13 cellular contexts compared by ENCODE assay signal in the genomic region with DNA sequence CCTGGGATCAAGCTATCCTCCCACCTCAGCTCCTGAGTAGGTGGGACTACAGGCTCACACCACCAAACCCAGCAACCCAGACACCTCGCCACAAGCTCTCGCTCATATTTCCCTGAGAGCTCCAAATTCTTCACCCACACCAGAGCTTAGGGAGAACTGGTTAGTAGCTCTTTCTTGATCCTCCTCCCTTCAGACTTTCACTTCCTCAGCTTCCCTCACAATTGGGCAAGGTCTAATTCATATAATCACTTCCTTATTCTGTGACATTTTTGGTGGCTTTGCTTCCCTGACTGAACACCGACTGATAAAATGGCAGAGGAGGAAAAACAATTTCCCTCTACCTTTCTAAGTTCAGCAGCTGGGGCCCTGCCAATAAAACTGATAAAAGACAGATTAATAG.
DNase-seq lines count a peak whose midpoint lies in the region; ATAC-seq lines count a peak whose summit lies in the region.
"Had no signal": no experiment of that assay in that cellular context is flagged by ENCODE, and none has a peak within 500 bp of the region (broad histone marks: within the 10 kb centered on the region; RNA-seq: fewer than 3 reads in every experiment).

No MANE protein-coding gene starts in this region.

- H3K4me3 ChIP-seq in effector memory CD4-positive, alpha-beta T cell (ENCODE audit: insufficient read depth, low read depth, low read length, poor library complexity, severe bottlenecking): no peak overlapping the region
- H3K4me3 ChIP-seq: breast epithelium, uterus had no signal

- no peak overlapping the region for H3K27ac ChIP-seq in effector memory CD4-positive, alpha-beta T cell (ENCODE audit: insufficient read depth, low read length, poor library complexity, severe bottlenecking)
- H3K27ac ChIP-seq: breast epithelium, KMS-11, uterus had no signal

- H3K36me3 ChIP-seq in effector memory CD4-positive, alpha-beta T cell (ENCODE audit: control insufficient read depth, insufficient read depth, low read length): no peaks in the 10 kb centered on the region
- H3K36me3 ChIP-seq: breast epithelium, uterus had no signal

- peak; percentile 43 for DNase-seq in GF-D8 (lab: John Stamatoyannopoulos, UW)
- peak; percentile 66 for DNase-seq in SKM-1 (lab: John Stamatoyannopoulos, UW; ENCODE audit: unreplicated experiment)
- DNase-seq in effector memory CD4-positive, alpha-beta T cell: no peak
- DNase-seq in LoVo (ENCODE audit: low spot score): no peak
- no peak for DNase-seq in ureter (ENCODE audit: low spot score)
- DNase-seq: activated CD8-positive, alpha-beta T cell treated with anti-CD3 and anti-CD28 coated beads, Interleukin-2, amount 10 ng/mL, durations not matched to agents 7 days and 5 days; glutamatergic neuron; uterus had no signal

- ATAC-seq in GM19467 (IDR thresholded peaks at IDR 0.05; ENCODE audit: unreplicated experiment) (peak; percentile 91), HG03095 (IDR thresholded peaks at IDR 0.05; ENCODE audit: unreplicated experiment) (peak; percentile 78), HG03196 (IDR thresholded peaks at IDR 0.05; ENCODE audit: unreplicated experiment) (no peak)
- ATAC-seq: activated CD8-positive, alpha-beta T cell treated with anti-CD3 and anti-CD28 coated beads, Interleukin-2, amount 10 ng/mL, durations not matched to agents 7 days and 5 days had no signal

- H3K27me3 ChIP-seq in effector memory CD4-positive, alpha-beta T cell (replicated peaks; ENCODE audit: control insufficient read depth, insufficient read depth, low read length, poor library complexity, severe bottlenecking): no peaks in the 10 kb centered on the region
- H3K27me3 ChIP-seq: breast epithelium, uterus had no signal

- no peaks in the 10 kb centered on the region for H3K9me3 ChIP-seq in effector memory CD4-positive, alpha-beta T cell (ENCODE audit: control insufficient read depth, low read length)
- H3K9me3 ChIP-seq: breast epithelium, uterus had no signal

- no peaks in the 10 kb centered on the region for H3K4me1 ChIP-seq in effector memory CD4-positive, alpha-beta T cell (ENCODE audit: control insufficient read depth, insufficient read depth, low read length, poor library complexity, severe bottlenecking)
- H3K4me1 ChIP-seq: breast epithelium, uterus had no signal

Comparison
In these comparisons a context has a peak if more than half of its experiments do, and no peak if none do; other contexts are left out.
1. DNase-seq: peak in GF-D8 (single experiment) and SKM-1 (single experiment); none in effector memory CD4-positive, alpha-beta T cell (0 of 3), LoVo (single experiment) and ureter (single experiment).